In the genomic region with DNA sequence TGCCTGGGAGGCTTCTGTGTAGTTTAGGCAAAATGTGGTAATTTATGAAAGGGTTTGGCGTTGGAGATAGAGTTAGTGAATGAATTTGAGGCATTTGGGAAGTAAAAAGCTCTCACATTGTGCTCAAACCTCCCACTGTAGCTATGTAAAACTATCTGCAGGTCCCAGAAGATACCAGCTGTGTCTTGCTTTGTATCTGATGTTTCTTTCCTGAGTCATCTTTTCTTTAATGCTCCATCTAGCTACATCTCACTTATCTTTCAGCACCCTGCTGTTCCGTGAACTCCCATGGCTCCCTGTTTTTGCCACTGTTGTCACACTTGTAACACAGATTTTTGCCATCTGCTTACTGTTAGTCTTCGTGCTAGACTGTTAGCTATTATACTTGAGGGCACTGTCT, we compare ENCODE assay signal across 1 cellular context.
A peak's percentile ranks its signal among the peaks of the same experiment; 100 is the strongest.
TF ChIP-seq lines count a peak whose summit lies in the region.

No MANE protein-coding gene starts in this region.

TF ChIP-seq in GM23338, 12 proteins besides CTCF, POLR2A, EP300 and RAD21:
- TF ChIP-seq, protein P1, sequence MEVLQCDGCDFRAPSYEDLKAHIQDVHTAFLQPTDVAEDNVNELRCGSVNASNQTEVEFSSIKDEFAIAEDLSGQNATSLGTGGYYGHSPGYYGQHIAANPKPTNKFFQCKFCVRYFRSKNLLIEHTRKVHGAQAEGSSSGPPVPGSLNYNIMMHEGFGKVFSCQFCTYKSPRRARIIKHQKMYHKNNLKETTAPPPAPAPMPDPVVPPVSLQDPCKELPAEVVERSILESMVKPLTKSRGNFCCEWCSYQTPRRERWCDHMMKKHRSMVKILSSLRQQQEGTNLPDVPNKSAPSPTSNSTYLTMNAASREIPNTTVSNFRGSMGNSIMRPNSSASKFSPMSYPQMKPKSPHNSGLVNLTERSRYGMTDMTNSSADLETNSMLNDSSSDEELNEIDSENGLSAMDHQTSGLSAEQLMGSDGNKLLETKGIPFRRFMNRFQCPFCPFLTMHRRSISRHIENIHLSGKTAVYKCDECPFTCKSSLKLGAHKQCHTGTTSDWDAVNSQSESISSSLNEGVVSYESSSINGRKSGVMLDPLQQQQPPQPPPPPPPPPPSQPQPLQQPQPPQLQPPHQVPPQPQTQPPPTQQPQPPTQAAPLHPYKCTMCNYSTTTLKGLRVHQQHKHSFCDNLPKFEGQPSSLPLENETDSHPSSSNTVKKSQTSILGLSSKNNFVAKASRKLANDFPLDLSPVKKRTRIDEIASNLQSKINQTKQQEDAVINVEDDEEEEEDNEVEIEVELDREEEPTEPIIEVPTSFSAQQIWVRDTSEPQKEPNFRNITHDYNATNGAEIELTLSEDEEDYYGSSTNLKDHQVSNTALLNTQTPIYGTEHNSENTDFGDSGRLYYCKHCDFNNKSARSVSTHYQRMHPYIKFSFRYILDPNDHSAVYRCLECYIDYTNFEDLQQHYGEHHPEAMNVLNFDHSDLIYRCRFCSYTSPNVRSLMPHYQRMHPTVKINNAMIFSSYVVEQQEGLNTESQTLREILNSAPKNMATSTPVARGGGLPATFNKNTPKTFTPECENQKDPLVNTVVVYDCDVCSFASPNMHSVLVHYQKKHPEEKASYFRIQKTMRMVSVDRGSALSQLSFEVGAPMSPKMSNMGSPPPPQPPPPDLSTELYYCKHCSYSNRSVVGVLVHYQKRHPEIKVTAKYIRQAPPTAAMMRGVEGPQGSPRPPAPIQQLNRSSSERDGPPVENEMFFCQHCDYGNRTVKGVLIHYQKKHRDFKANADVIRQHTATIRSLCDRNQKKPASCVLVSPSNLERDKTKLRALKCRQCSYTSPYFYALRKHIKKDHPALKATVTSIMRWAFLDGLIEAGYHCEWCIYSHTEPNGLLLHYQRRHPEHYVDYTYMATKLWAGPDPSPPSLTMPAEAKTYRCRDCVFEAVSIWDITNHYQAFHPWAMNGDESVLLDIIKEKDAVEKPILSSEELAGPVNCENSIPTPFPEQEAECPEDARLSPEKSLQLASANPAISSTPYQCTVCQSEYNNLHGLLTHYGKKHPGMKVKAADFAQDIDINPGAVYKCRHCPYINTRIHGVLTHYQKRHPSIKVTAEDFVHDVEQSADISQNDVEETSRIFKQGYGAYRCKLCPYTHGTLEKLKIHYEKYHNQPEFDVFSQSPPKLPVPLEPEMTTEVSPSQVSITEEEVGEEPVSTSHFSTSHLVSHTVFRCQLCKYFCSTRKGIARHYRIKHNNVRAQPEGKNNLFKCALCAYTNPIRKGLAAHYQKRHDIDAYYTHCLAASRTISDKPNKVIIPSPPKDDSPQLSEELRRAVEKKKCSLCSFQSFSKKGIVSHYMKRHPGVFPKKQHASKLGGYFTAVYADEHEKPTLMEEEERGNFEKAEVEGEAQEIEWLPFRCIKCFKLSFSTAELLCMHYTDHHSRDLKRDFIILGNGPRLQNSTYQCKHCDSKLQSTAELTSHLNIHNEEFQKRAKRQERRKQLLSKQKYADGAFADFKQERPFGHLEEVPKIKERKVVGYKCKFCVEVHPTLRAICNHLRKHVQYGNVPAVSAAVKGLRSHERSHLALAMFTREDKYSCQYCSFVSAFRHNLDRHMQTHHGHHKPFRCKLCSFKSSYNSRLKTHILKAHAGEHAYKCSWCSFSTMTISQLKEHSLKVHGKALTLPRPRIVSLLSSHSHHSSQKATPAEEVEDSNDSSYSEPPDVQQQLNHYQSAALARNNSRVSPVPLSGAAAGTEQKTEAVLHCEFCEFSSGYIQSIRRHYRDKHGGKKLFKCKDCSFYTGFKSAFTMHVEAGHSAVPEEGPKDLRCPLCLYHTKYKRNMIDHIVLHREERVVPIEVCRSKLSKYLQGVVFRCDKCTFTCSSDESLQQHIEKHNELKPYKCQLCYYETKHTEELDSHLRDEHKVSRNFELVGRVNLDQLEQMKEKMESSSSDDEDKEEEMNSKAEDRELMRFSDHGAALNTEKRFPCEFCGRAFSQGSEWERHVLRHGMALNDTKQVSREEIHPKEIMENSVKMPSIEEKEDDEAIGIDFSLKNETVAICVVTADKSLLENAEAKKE (CRISPR knock-in tag; IDR thresholded peaks at IDR 0.05): 0 out of 2 replicates have a peak, but pooled peaks have one; percentile 23
- TF ChIP-seq, protein P2, sequence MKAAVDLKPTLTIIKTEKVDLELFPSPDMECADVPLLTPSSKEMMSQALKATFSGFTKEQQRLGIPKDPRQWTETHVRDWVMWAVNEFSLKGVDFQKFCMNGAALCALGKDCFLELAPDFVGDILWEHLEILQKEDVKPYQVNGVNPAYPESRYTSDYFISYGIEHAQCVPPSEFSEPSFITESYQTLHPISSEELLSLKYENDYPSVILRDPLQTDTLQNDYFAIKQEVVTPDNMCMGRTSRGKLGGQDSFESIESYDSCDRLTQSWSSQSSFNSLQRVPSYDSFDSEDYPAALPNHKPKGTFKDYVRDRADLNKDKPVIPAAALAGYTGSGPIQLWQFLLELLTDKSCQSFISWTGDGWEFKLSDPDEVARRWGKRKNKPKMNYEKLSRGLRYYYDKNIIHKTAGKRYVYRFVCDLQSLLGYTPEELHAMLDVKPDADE (IDR thresholded peaks at IDR 0.05): no peak
